In genomic region chr3:12230406-12230805, GRCh38 we compare ENCODE assay signal across 30 cellular contexts. TPM values are rescaled to one million over a fixed set of nuclear protein-coding genes. Genes with fewer than 3 reads are reported as not detected.
DNase-seq lines count a peak whose midpoint lies in the region; ATAC-seq, FAIRE-seq and TF ChIP-seq lines count a peak whose summit lies in the region.
"Had no signal": no experiment of that assay in that cellular context is flagged by ENCODE, and none has a peak within 500 bp of the region (broad histone marks: within the 10 kb centered on the region; RNA-seq: fewer than 3 reads in every experiment).

No MANE protein-coding gene starts in this region.

- H4K20me1 ChIP-seq in keratinocyte (ENCODE audit: control insufficient read depth, extremely low read depth, insufficient read depth, low read length) (no peaks in the 10 kb centered on the region), GM23338 (replicated peaks; ENCODE audit: insufficient read depth) (no peaks in the 10 kb centered on the region)

- H3K4me1 ChIP-seq in keratinocyte (ENCODE audit: control insufficient read depth, extremely low read depth, insufficient read depth, low read length) = peaks cover 21% of the 10 kb centered on the region
- H3K4me1 ChIP-seq in stomach = peaks cover 14 to 48% (median 27%) of the 10 kb centered on the region in 4 donors
- no peaks in the 10 kb centered on the region for H3K4me1 ChIP-seq in GM23338 (ENCODE audit: insufficient read depth)

- H3K27me3 ChIP-seq in keratinocyte (ENCODE audit: control insufficient read depth, extremely low read depth, insufficient read depth, low read length) (no peaks in the 10 kb centered on the region), stomach (no peaks in the 10 kb centered on the region), GM23338 (ENCODE audit: insufficient read depth) (no peaks in the 10 kb centered on the region)

- no peaks in the 10 kb centered on the region for H3K9me1 ChIP-seq in keratinocyte (ENCODE audit: control insufficient read depth, extremely low read depth, insufficient read depth, low read length)

- H3K36me3 ChIP-seq in keratinocyte (ENCODE audit: control insufficient read depth in 2 of 2, extremely low read depth in 1 of 2, insufficient read depth in 2 of 2, low read length in 2 of 2) (no peaks in the 10 kb centered on the region), stomach (no peaks in the 10 kb centered on the region), GM23338 (ENCODE audit: insufficient read depth) (no peaks in the 10 kb centered on the region)

- H3K9me3 Mint-ChIP-seq in activated CD8-positive, alpha-beta T cell treated with anti-CD3 and anti-CD28 coated beads for 36 hours = no peaks in the 10 kb centered on the region
- no peaks in the 10 kb centered on the region for H3K9me3 Mint-ChIP-seq in GM23338
- H3K9me3 Mint-ChIP-seq: activated naive CD4-positive, alpha-beta T cell treated with anti-CD3 and anti-CD28 coated beads, Interleukin-2, amount 50 U/mL, for 72 hours; CD8-positive, alpha-beta T cell; natural killer cell had no signal

- no peak for FAIRE-seq in keratinocyte (lab: Jason Lieb, UNC)
- FAIRE-seq: A549, endothelial cell of umbilical vein, GM12878, islet of Langerhans had no signal

- no peak overlapping the region for H2AFZ ChIP-seq in keratinocyte (ENCODE audit: control insufficient read depth, low read length)
- H2AFZ ChIP-seq in GM23338 = no peak overlapping the region

- peak; percentile 3 for TF ChIP-seq CTCF in choroid plexus epithelial cell (conservative IDR thresholded peaks at IDR 0.05; ENCODE audit: low read depth, low read length)
- TF ChIP-seq CTCF in keratinocyte (optimal IDR thresholded peaks at IDR 0.05 in 1 of 3, IDR thresholded peaks at IDR 0.05 in 1 of 3, conservative IDR thresholded peaks at IDR 0.05 in 1 of 3; ENCODE audit: extremely low read depth in 1 of 3, insufficient read depth in 2 of 3, low read length in 3 of 3) = no peak
- TF ChIP-seq CTCF in stomach (IDR thresholded peaks at IDR 0.05) = no peak
- TF ChIP-seq CTCF in activated CD8-positive, alpha-beta T cell treated with anti-CD3 and anti-CD28 coated beads for 36 hours (IDR thresholded peaks at IDR 0.05) = no peak
- 0 out of 4 replicates have a peak, but pooled peaks of 1 of the 2 experiments have one; percentile 12 for TF ChIP-seq CTCF in GM23338 (conservative IDR thresholded peaks at IDR 0.05; ENCODE audit: low read depth in 2 of 2)

- no peak overlapping the region for H3K27ac Mint-ChIP-seq in activated CD8-positive, alpha-beta T cell treated with anti-CD3 and anti-CD28 coated beads for 36 hours
- H3K27ac Mint-ChIP-seq in GM23338 = no peak overlapping the region
- H3K27ac Mint-ChIP-seq: activated CD4-positive, alpha-beta T cell treated with anti-CD3 and anti-CD28 coated beads for 36 hours; activated naive CD4-positive, alpha-beta T cell treated with anti-CD3 and anti-CD28 coated beads, Interleukin-2, amount 50 U/mL, for 72 hours; CD8-positive, alpha-beta T cell; natural killer cell; stimulated activated memory B cell treated with anti-CD40 and anti-IgM and Interleukin-4, amounts not matched to agents 10 μg/mL and 1 μg/mL and 100 μg/mL, for 72 hours had no signal

- H3K9ac ChIP-seq in keratinocyte (ENCODE audit: control insufficient read depth, extremely low read depth, insufficient read depth, low read length) = no peak overlapping the region

- H3K9me3 ChIP-seq in keratinocyte (ENCODE audit: control insufficient read depth, low read depth, low read length) (no peaks in the 10 kb centered on the region), stomach (no peaks in the 10 kb centered on the region)
- H3K9me3 ChIP-seq: A549 had no signal

- POLR2A ChIA-PET in activated CD8-positive, alpha-beta T cell treated with anti-CD3 and anti-CD28 coated beads for 36 hours (lab: Charles Lee) = no interaction called here

- dilution Hi-C loops in keratinocyte (cut with MboI; ENCODE audit: extremely low pct_ligation_motif_present, low sequenced_read_pairs) = no loop called here

- intact Hi-C loops in stomach (cut with DNase I; ENCODE audit: low total_unique reads) = no loop called here
- intact Hi-C loops in activated CD8-positive, alpha-beta T cell treated with anti-CD3 and anti-CD28 coated beads for 36 hours (cut with micrococcal nuclease) = no loop called here

- WGBS in stomach, 5 donors = 20 to 50% (median 31%) methylated on average over 4 of the region's 4 CpGs

- H3K4me3 Mint-ChIP-seq in activated CD8-positive, alpha-beta T cell treated with anti-CD3 and anti-CD28 coated beads for 36 hours = no peak overlapping the region
- no peak overlapping the region for H3K4me3 Mint-ChIP-seq in GM23338
- H3K4me3 Mint-ChIP-seq: activated CD4-positive, alpha-beta T cell treated with anti-CD3 and anti-CD28 coated beads for 36 hours; CD8-positive, alpha-beta T cell; natural killer cell; stimulated activated memory B cell treated with anti-CD40 and anti-IgM and Interleukin-4, amounts not matched to agents 10 μg/mL and 1 μg/mL and 100 μg/mL, for 72 hours had no signal

- H3K4me2 ChIP-seq in keratinocyte (ENCODE audit: control insufficient read depth, extremely low read depth, insufficient read depth, low read depth, low read length) = peak overlapping the region; percentile 71
- H3K4me2 ChIP-seq in GM23338 = no peak overlapping the region
- H3K4me2 ChIP-seq: A549 had no signal

- CTCF ChIA-PET in activated CD8-positive, alpha-beta T cell treated with anti-CD3 and anti-CD28 coated beads for 36 hours (lab: Charles Lee) = no interaction called here

- peak; percentile 16 for DNase-seq in DMS53 (lab: John Stamatoyannopoulos, UW)
- no peak for DNase-seq in choroid plexus epithelial cell (ENCODE audit: low read depth)
- no peak for DNase-seq in keratinocyte (ENCODE audit: low read depth, low spot score)
- DNase-seq in stomach = no peak
- DNase-seq in occipital lobe (lab: John Stamatoyannopoulos, UW) = no peak
- DNase-seq in SKM-1 treated with dmso at 0.1 percent for 144 hours (lab: John Stamatoyannopoulos, UW; ENCODE audit: unreplicated experiment) = no peak
- no peak for DNase-seq in activated CD8-positive, alpha-beta T cell treated with anti-CD3 and anti-CD28 coated beads for 36 hours
- no peak for DNase-seq in GM23338 (ENCODE audit: low spot score)
- DNase-seq: activated CD4-positive, alpha-beta T cell treated with anti-CD3 and anti-CD28 coated beads for 36 hours; activated effector memory CD4-positive, alpha-beta T cell treated with Interleukin-2 at 50 U/mL for 16 hours; activated T-cell treated with anti-CD3 and anti-CD28 coated beads for 4 hours; AML-193; amygdala; CD8-positive, alpha-beta T cell; DMS 273 treated with DMSO at 0.1 percent for 48 hours; glutamatergic neuron; H7; natural killer cell; NCI-H1417 treated with DMSO at 0.1 percent for 48 hours; NCI-H526; NK-92 treated with Interleukin-12 subunit alpha and Interleukin-12 subunit beta, amount 100 ng/mL, for 24 hours; nucleus accumbens; SHP77; stimulated activated CD4-positive, alpha-beta T cell treated with anti-CD3 and anti-CD28 coated beads, Interleukin-15, amount 100 ng/mL, for 24 hours had no signal

- H3K36me3 Mint-ChIP-seq in activated CD8-positive, alpha-beta T cell treated with anti-CD3 and anti-CD28 coated beads for 36 hours (ENCODE audit: low read depth) = no peaks in the 10 kb centered on the region
- no peaks in the 10 kb centered on the region for H3K36me3 Mint-ChIP-seq in GM23338 (ENCODE audit: low read depth)
- H3K36me3 Mint-ChIP-seq: activated naive CD4-positive, alpha-beta T cell treated with anti-CD3 and anti-CD28 coated beads, Interleukin-2, amount 50 U/mL, for 72 hours; CD8-positive, alpha-beta T cell; natural killer cell; stimulated activated memory B cell treated with anti-CD40 and anti-IgM and Interleukin-4, amounts not matched to agents 10 μg/mL and 1 μg/mL and 100 μg/mL, for 72 hours had no signal

- H3K27ac ChIP-seq in keratinocyte (ENCODE audit: control insufficient read depth, insufficient read depth, low read length) = no peak overlapping the region
- peak overlapping the region; percentile 82 to 94 (median 88) for H3K27ac ChIP-seq in stomach
- H3K27ac ChIP-seq in GM23338 (ENCODE audit: low read depth) = no peak overlapping the region
- H3K27ac ChIP-seq: A549 had no signal

- TF ChIP-seq EP300 in stomach (IDR thresholded peaks at IDR 0.05) = no peak

- H3K79me2 ChIP-seq in keratinocyte (ENCODE audit: control insufficient read depth, insufficient read depth, low read length) (no peaks in the 10 kb centered on the region), GM23338 (replicated peaks; ENCODE audit: insufficient read depth) (no peaks in the 10 kb centered on the region)

- peaks cover 6% of the 10 kb centered on the region; the same call in 1 of the 2 replicates for H3K9me2 ChIP-seq in GM23338 (ENCODE audit: insufficient read depth)

- H3K4me3 ChIP-seq in choroid plexus epithelial cell (ENCODE audit: low read depth, low read length) = no peak overlapping the region
- no peak overlapping the region for H3K4me3 ChIP-seq in keratinocyte (ENCODE audit: control insufficient read depth in 2 of 3, extremely low read depth in 1 of 3, insufficient read depth in 2 of 3, low read depth in 1 of 3, low read length in 3 of 3)
- H3K4me3 ChIP-seq in stomach = no peak overlapping the region
- no peak overlapping the region for H3K4me3 ChIP-seq in GM23338
- H3K4me3 ChIP-seq: A549, GM12878 had no signal

- H3F3A ChIP-seq in GM23338 (replicated peaks; ENCODE audit: low read depth) = no peaks in the 10 kb centered on the region

- ATAC-seq in activated CD8-positive, alpha-beta T cell treated with anti-CD3 and anti-CD28 coated beads for 36 hours = no peak
- no peak for ATAC-seq in GM23338
- ATAC-seq: A549; activated CD4-positive, alpha-beta T cell treated with anti-CD3 and anti-CD28 coated beads for 36 hours; activated naive CD4-positive, alpha-beta T cell treated with anti-CD3 and anti-CD28 coated beads, Interleukin-2, amount 50 U/mL, for 72 hours; CD8-positive, alpha-beta T cell; GM12878; natural killer cell; stimulated activated memory B cell treated with anti-CD40 and anti-IgM and Interleukin-4, amounts not matched to agents 10 μg/mL and 1 μg/mL and 100 μg/mL, for 72 hours had no signal

- H3K27me3 Mint-ChIP-seq in activated CD8-positive, alpha-beta T cell treated with anti-CD3 and anti-CD28 coated beads for 36 hours = peaks cover 33% of the 10 kb centered on the region
- peaks cover 2% of the 10 kb centered on the region for H3K27me3 Mint-ChIP-seq in GM23338 (ENCODE audit: insufficient read depth, low read depth, poor library complexity)

- no peak for TF ChIP-seq POLR2A in stomach (IDR thresholded peaks at IDR 0.05)

- H3K4me1 Mint-ChIP-seq in activated CD8-positive, alpha-beta T cell treated with anti-CD3 and anti-CD28 coated beads for 36 hours (ENCODE audit: low read depth) = peaks cover 10% of the 10 kb centered on the region
- H3K4me1 Mint-ChIP-seq in GM23338 = peaks cover 6% of the 10 kb centered on the region; the same call in 2 of the 3 replicates
- H3K4me1 Mint-ChIP-seq: natural killer cell; stimulated activated memory B cell treated with anti-CD40 and anti-IgM and Interleukin-4, amounts not matched to agents 10 μg/mL and 1 μg/mL and 100 μg/mL, for 72 hours had no signal

RNA-seq across cellular contexts. Expression of gene PPARG, which starts 58.5 kb away (rescaled TPM):
- polyA plus RNA-seq in keratinocyte (2.4 to 6.1 TPM (median 3.1 TPM) in 3 replicates), stomach (10 to 100 TPM in 2 of 3 donors, 1 to 10 TPM in 1; 7.9 to 58.2 (median 26.6) TPM), GM23338 (2016; fragmentation: Nextera tagmentation; extraction: Ambion mirVana) (0.15 TPM in 1 of 2 replicates, not detected in the other)
- polyA plus RNA-seq in keratinocyte (2011; ENCODE audit: low read depth) = 0.64 TPM
- 3.8 and 4.8 TPM in 2 replicates for polyA plus RNA-seq in keratinocyte (2011; cell fraction: cytosol; rRNA removed)
- 2.7 and 3.1 TPM in 2 replicates for polyA plus RNA-seq in keratinocyte (2011; cell fraction: nucleus; rRNA removed)
- 1.9 and 2.0 TPM in 2 replicates for polyA plus RNA-seq in keratinocyte (2012; ENCODE audit: low replicate concordance)
- polyA minus RNA-seq in keratinocyte = 2.4 to 5.1 TPM (median 4.3 TPM) in 3 replicates
- 5.8 TPM for polyA minus RNA-seq in keratinocyte (2011; cell fraction: cytosol; rRNA and poly(A)+ RNA removed)
- 2.5 and 2.7 TPM in 2 replicates for polyA minus RNA-seq in keratinocyte (2011; cell fraction: nucleus; rRNA and poly(A)+ RNA removed)
- total RNA-seq in stomach (10 to 100 TPM; 11.0 to 85.2 (median 31.2) TPM), occipital lobe (0.94 TPM)
- under 1 TPM; 0.41 to 0.63 TPM for total RNA-seq in activated CD8-positive, alpha-beta T cell treated with anti-CD3 and anti-CD28 coated beads for 36 hours
- 0.42 TPM in 1 of 2 replicates, not detected in the other for total RNA-seq in GM23338 (2014; rRNA removed; shearing (Covaris generic))
- total RNA-seq: CD8-positive, alpha-beta T cell had no signal

Comparison
In these comparisons a context has a peak if more than half of its experiments do, and no peak if none do; other contexts are left out.
1. H3K27ac ChIP-seq: peak in stomach (5 of 5); none in keratinocyte (single experiment) and GM23338 (single experiment).